In the genomic region with DNA sequence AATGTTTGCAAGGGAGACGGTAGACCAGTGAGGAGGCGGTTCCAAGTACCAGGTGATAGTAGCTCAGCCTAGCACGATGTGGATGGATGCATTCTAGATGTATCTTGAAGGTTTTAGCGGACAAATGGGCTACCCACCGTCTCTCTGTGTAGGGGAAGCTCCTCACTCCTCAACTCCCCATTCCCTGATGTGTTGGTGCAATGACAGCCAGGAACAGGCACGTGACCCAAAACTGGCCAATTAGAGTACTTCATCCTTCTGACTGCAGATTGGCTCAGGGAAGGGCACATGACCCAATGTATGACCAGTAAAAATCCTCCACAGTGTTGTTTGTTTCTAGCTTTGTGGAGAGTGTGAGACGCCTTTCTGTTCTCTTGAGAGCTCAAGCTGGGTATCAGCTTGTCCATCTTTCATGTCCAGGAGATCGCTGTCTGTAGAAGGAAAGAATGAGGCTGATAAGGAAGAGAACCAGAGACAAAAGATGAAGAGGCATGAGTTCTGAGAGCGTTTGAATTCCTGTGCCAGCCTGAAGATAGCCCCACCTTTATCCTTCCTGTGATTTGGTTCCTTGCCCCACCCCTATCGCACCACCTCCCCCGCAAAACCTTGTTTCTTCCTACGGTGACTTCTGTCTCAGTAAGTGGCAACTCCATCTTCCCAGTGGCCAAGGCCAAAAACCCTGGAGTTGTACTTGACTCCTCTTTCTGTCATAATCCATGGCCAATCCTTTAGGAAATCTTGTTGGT, we compare ENCODE assay signal across 1 cellular context.
TF ChIP-seq lines count a peak whose summit lies in the region.

No MANE protein-coding gene starts in this region.

TF ChIP-seq in HEK293, 187 proteins besides CTCF, POLR2A, EP300 and RAD21 (continued from another document and continues in another):
- TF ChIP-seq, protein P1, sequence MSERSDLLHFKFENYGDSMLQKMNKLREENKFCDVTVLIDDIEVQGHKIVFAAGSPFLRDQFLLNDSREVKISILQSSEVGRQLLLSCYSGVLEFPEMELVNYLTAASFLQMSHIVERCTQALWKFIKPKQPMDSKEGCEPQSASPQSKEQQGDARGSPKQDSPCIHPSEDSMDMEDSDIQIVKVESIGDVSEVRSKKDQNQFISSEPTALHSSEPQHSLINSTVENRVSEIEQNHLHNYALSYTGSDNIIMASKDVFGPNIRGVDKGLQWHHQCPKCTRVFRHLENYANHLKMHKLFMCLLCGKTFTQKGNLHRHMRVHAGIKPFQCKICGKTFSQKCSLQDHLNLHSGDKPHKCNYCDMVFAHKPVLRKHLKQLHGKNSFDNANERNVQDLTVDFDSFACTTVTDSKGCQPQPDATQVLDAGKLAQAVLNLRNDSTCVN (tag by site-specific recombination; optimal IDR thresholded peaks at IDR 0.05), result no peak
- TF ChIP-seq ZNF10 (tag by site-specific recombination; IDR thresholded peaks at IDR 0.05), result peak; percentile 61; the same call in 1 of the 2 replicates
- no peak for TF ChIP-seq SCRT1 (tag by site-specific recombination; IDR thresholded peaks at IDR 0.05; ENCODE audit: borderline replicate concordance)
- TF ChIP-seq ZNF560 (tag by site-specific recombination; IDR thresholded peaks at IDR 0.05; ENCODE audit: borderline replicate concordance), result no peak
- TF ChIP-seq ZNF2 (tag by site-specific recombination; IDR thresholded peaks at IDR 0.05), result 0 out of 2 replicates have a peak, but pooled peaks have one; percentile 39
- TF ChIP-seq ZSCAN23 (tag by site-specific recombination; IDR thresholded peaks at IDR 0.05), result no peak
- peak; percentile 66 for TF ChIP-seq KLF1 (tag by site-specific recombination; IDR thresholded peaks at IDR 0.05)
- peak; percentile 73 for TF ChIP-seq IKZF3 (tag by site-specific recombination; IDR thresholded peaks at IDR 0.05)
- peak; percentile 41 for TF ChIP-seq ZNF335 (tag by site-specific recombination; conservative IDR thresholded peaks at IDR 0.05)
- TF ChIP-seq EGR2 (tag by site-specific recombination; IDR thresholded peaks at IDR 0.05; ENCODE audit: low read depth), result peak; percentile 71; the same call in 1 of the 2 replicates
- TF ChIP-seq ZFHX2 (tag by site-specific recombination; conservative IDR thresholded peaks at IDR 0.05), result peak; percentile 83
- TF ChIP-seq ZSCAN18 (tag by site-specific recombination; IDR thresholded peaks at IDR 0.05), result peak; percentile 16; the same call in 1 of the 2 replicates
- TF ChIP-seq ZNF24 (tag by site-specific recombination; IDR thresholded peaks at IDR 0.05), result 0 out of 2 replicates have a peak, but pooled peaks have one; percentile 23
- no peak for TF ChIP-seq ZNF266 (tag by site-specific recombination; IDR thresholded peaks at IDR 0.05; ENCODE audit: low read depth)
- no peak for TF ChIP-seq ZSCAN16 (tag by site-specific recombination; IDR thresholded peaks at IDR 0.05)
- TF ChIP-seq GLI4 (tag by site-specific recombination; IDR thresholded peaks at IDR 0.05), result no peak
- TF ChIP-seq MZF1 (tag by site-specific recombination; IDR thresholded peaks at IDR 0.05; ENCODE audit: borderline replicate concordance), result peak; percentile 98
- peak; percentile 45 for TF ChIP-seq SP3 (tag by site-specific recombination; IDR thresholded peaks at IDR 0.05)
- 0 out of 2 replicates have a peak, but pooled peaks have one; percentile 42 for TF ChIP-seq ZNF660 (tag by site-specific recombination; IDR thresholded peaks at IDR 0.05)
- TF ChIP-seq INSM2 (tag by site-specific recombination; IDR thresholded peaks at IDR 0.05), result peak; percentile 30; the same call in 1 of the 2 replicates
- TF ChIP-seq KLF9 (tag by site-specific recombination; IDR thresholded peaks at IDR 0.05; ENCODE audit: low read depth), result peak; percentile 47; the same call in 1 of the 2 replicates
- TF ChIP-seq SP7 (tag by site-specific recombination; IDR thresholded peaks at IDR 0.05), result peak; percentile 53; the same call in 1 of the 2 replicates
- TF ChIP-seq, protein P2, sequence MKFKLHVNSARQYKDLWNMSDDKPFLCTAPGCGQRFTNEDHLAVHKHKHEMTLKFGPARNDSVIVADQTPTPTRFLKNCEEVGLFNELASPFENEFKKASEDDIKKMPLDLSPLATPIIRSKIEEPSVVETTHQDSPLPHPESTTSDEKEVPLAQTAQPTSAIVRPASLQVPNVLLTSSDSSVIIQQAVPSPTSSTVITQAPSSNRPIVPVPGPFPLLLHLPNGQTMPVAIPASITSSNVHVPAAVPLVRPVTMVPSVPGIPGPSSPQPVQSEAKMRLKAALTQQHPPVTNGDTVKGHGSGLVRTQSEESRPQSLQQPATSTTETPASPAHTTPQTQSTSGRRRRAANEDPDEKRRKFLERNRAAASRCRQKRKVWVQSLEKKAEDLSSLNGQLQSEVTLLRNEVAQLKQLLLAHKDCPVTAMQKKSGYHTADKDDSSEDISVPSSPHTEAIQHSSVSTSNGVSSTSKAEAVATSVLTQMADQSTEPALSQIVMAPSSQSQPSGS (tag by site-specific recombination; IDR thresholded peaks at IDR 0.05; ENCODE audit: low read depth), result no peak
- peak; percentile 75 for TF ChIP-seq KLF8 (tag by site-specific recombination; IDR thresholded peaks at IDR 0.05)
- TF ChIP-seq ZNF184 (tag by site-specific recombination; IDR thresholded peaks at IDR 0.05), result no peak
- 0 out of 2 replicates have a peak, but pooled peaks have one; percentile 13 for TF ChIP-seq GLIS2 (tag by site-specific recombination; IDR thresholded peaks at IDR 0.05)
- peak; percentile 74; the same call in 1 of the 2 replicates for TF ChIP-seq ZNF600 (tag by site-specific recombination; IDR thresholded peaks at IDR 0.05)
- peak; percentile 90; the same call in 1 of the 2 replicates for TF ChIP-seq ZNF561 (tag by site-specific recombination; IDR thresholded peaks at IDR 0.05; ENCODE audit: borderline replicate concordance)
- no peak for TF ChIP-seq YY1 (tag by site-specific recombination; IDR thresholded peaks at IDR 0.05)
- TF ChIP-seq OSR2 (tag by site-specific recombination; IDR thresholded peaks at IDR 0.05), result 0 out of 2 replicates have a peak, but pooled peaks have one; percentile 35
- TF ChIP-seq GLIS1 (tag by site-specific recombination; IDR thresholded peaks at IDR 0.05), result peak; percentile 38; the same call in 1 of the 2 replicates
- no peak for TF ChIP-seq AEBP2 (tag by site-specific recombination; IDR thresholded peaks at IDR 0.05; ENCODE audit: borderline replicate concordance)
- no peak for TF ChIP-seq ZNF112 (tag by site-specific recombination; IDR thresholded peaks at IDR 0.05)
- TF ChIP-seq ZNF366 (tag by site-specific recombination; conservative IDR thresholded peaks at IDR 0.05), result peak; percentile 94
- TF ChIP-seq, protein P3, sequence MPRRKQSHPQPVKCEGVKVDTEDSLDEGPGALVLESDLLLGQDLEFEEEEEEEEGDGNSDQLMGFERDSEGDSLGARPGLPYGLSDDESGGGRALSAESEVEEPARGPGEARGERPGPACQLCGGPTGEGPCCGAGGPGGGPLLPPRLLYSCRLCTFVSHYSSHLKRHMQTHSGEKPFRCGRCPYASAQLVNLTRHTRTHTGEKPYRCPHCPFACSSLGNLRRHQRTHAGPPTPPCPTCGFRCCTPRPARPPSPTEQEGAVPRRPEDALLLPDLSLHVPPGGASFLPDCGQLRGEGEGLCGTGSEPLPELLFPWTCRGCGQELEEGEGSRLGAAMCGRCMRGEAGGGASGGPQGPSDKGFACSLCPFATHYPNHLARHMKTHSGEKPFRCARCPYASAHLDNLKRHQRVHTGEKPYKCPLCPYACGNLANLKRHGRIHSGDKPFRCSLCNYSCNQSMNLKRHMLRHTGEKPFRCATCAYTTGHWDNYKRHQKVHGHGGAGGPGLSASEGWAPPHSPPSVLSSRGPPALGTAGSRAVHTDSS (tag by site-specific recombination; IDR thresholded peaks at IDR 0.05), result no peak
- peak; percentile 62 for TF ChIP-seq KLF16 (tag by site-specific recombination; IDR thresholded peaks at IDR 0.05)
- TF ChIP-seq ZBTB48 (tag by site-specific recombination; IDR thresholded peaks at IDR 0.05), result peak; percentile 96
- 0 out of 2 replicates have a peak, but pooled peaks have one; percentile 30 for TF ChIP-seq ZFP37 (tag by site-specific recombination; IDR thresholded peaks at IDR 0.05)
- no peak for TF ChIP-seq OVOL3 (tag by site-specific recombination; IDR thresholded peaks at IDR 0.05)
- TF ChIP-seq ZIC2 (tag by site-specific recombination; IDR thresholded peaks at IDR 0.05), result no peak
- TF ChIP-seq, protein P4, sequence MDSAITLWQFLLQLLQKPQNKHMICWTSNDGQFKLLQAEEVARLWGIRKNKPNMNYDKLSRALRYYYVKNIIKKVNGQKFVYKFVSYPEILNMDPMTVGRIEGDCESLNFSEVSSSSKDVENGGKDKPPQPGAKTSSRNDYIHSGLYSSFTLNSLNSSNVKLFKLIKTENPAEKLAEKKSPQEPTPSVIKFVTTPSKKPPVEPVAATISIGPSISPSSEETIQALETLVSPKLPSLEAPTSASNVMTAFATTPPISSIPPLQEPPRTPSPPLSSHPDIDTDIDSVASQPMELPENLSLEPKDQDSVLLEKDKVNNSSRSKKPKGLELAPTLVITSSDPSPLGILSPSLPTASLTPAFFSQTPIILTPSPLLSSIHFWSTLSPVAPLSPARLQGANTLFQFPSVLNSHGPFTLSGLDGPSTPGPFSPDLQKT (IDR thresholded peaks at IDR 0.05; ENCODE audit: borderline replicate concordance, low read depth, low read length), result no peak
- no peak for TF ChIP-seq ZBTB44 (tag by site-specific recombination; IDR thresholded peaks at IDR 0.05)
- no peak for TF ChIP-seq ZNF510 (tag by site-specific recombination; IDR thresholded peaks at IDR 0.05; ENCODE audit: insufficient replicate concordance)
- TF ChIP-seq WT1 (tag by site-specific recombination; IDR thresholded peaks at IDR 0.05), result peak; percentile 39; the same call in 1 of the 2 replicates
- no peak for TF ChIP-seq ZNF626 (tag by site-specific recombination; IDR thresholded peaks at IDR 0.05)
- TF ChIP-seq, protein P5, sequence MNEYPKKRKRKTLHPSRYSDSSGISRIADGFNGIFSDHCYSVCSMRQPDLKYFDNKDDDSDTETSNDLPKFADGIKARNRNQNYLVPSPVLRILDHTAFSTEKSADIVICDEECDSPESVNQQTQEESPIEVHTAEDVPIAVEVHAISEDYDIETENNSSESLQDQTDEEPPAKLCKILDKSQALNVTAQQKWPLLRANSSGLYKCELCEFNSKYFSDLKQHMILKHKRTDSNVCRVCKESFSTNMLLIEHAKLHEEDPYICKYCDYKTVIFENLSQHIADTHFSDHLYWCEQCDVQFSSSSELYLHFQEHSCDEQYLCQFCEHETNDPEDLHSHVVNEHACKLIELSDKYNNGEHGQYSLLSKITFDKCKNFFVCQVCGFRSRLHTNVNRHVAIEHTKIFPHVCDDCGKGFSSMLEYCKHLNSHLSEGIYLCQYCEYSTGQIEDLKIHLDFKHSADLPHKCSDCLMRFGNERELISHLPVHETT (tag by site-specific recombination; IDR thresholded peaks at IDR 0.05), result peak; percentile 50; the same call in 1 of the 2 replicates
- TF ChIP-seq ZBTB17 (tag by site-specific recombination; IDR thresholded peaks at IDR 0.05), result peak; percentile 82
